21 cellular contexts compared by ENCODE assay signal in genomic region chr6:144722214-144722737, GRCh38.
A peak's percentile ranks its signal among the peaks of the same experiment; 100 is the strongest.
DNase-seq lines count a peak whose midpoint lies in the region; ATAC-seq and TF ChIP-seq lines count a peak whose summit lies in the region.
"Had no signal": no experiment of that assay in that cellular context is flagged by ENCODE, and none has a peak within 500 bp of the region (broad histone marks: within the 10 kb centered on the region; RNA-seq: fewer than 3 reads in every experiment).

No MANE protein-coding gene starts in this region.

- no peaks in the 10 kb centered on the region for H3K9me3 ChIP-seq in skeletal muscle satellite cell (replicated peaks; ENCODE audit: low read length)
- H3K9me3 ChIP-seq: pancreas had no signal

- H3K4me1 ChIP-seq in skeletal muscle satellite cell (ENCODE audit: control insufficient read depth, insufficient read depth, low read length), result peaks cover 18% of the 10 kb centered on the region

- H3K27me3 ChIP-seq in brain microvascular endothelial cell (replicated peaks) (no peaks in the 10 kb centered on the region), skeletal muscle satellite cell (ENCODE audit: control insufficient read depth, insufficient read depth, low read length) (no peaks in the 10 kb centered on the region)
- H3K27me3 ChIP-seq: dorsolateral prefrontal cortex, pancreas had no signal

- peak overlapping the region; percentile 16 for H3K4me2 ChIP-seq in skeletal muscle satellite cell (ENCODE audit: low read length)

- peaks cover 6% of the 10 kb centered on the region for H3K9me3 Mint-ChIP-seq in activated CD8-positive, alpha-beta T cell treated with anti-CD3 and anti-CD28 coated beads for 36 hours
- no peaks in the 10 kb centered on the region for H3K9me3 Mint-ChIP-seq in activated CD8-positive, alpha-beta T cell treated with anti-CD3 and anti-CD28 coated beads, Interleukin-2, amount 10 ng/mL, durations not matched to agents 7 days and 5 days (ENCODE audit: insufficient read depth)
- H3K9me3 Mint-ChIP-seq: brain had no signal

- H3K36me3 ChIP-seq in brain microvascular endothelial cell (replicated peaks), result no peaks in the 10 kb centered on the region
- H3K36me3 ChIP-seq in skeletal muscle satellite cell (ENCODE audit: insufficient read depth, low read length), result no peaks in the 10 kb centered on the region
- H3K36me3 ChIP-seq: pancreas had no signal

- H3K27ac ChIP-seq in brain microvascular endothelial cell, result no peak overlapping the region
- H3K27ac ChIP-seq: dorsolateral prefrontal cortex, epithelial cell of prostate, pancreas, RWPE1 had no signal

- H3K4me1 Mint-ChIP-seq in activated CD8-positive, alpha-beta T cell treated with anti-CD3 and anti-CD28 coated beads for 36 hours (ENCODE audit: low read depth), result peaks cover 63% of the 10 kb centered on the region
- peaks cover 52% of the 10 kb centered on the region for H3K4me1 Mint-ChIP-seq in activated CD8-positive, alpha-beta T cell treated with anti-CD3 and anti-CD28 coated beads, Interleukin-2, amount 10 ng/mL, durations not matched to agents 7 days and 5 days (ENCODE audit: low read depth)

- no peaks in the 10 kb centered on the region for H3K27me3 Mint-ChIP-seq in activated CD8-positive, alpha-beta T cell treated with anti-CD3 and anti-CD28 coated beads for 36 hours
- no peaks in the 10 kb centered on the region for H3K27me3 Mint-ChIP-seq in activated CD8-positive, alpha-beta T cell treated with anti-CD3 and anti-CD28 coated beads, Interleukin-2, amount 10 ng/mL, durations not matched to agents 7 days and 5 days (ENCODE audit: low read depth)
- H3K27me3 Mint-ChIP-seq: brain; naive thymus-derived CD4-positive, alpha-beta T cell had no signal

- no peak for TF ChIP-seq CTCF in activated CD8-positive, alpha-beta T cell treated with anti-CD3 and anti-CD28 coated beads for 36 hours (IDR thresholded peaks at IDR 0.05)
- no peak for TF ChIP-seq CTCF in brain microvascular endothelial cell (IDR thresholded peaks at IDR 0.05; ENCODE audit: low read depth, low read length, missing control alignments)

- no peak for DNase-seq in activated CD8-positive, alpha-beta T cell treated with anti-CD3 and anti-CD28 coated beads for 36 hours
- no peak for DNase-seq in activated CD8-positive, alpha-beta T cell treated with anti-CD3 and anti-CD28 coated beads, Interleukin-2, amount 10 ng/mL, durations not matched to agents 7 days and 5 days
- peak; percentile 43 for DNase-seq in NCI-H226
- peak; percentile 5 for DNase-seq in brain microvascular endothelial cell
- DNase-seq in cerebellar cortex (ENCODE audit: low spot score), result no peak
- no peak for DNase-seq in NCI-H748 (lab: John Stamatoyannopoulos, UW; ENCODE audit: unreplicated experiment)
- DNase-seq: activated CD8-positive, alpha-beta memory T cell treated with anti-CD3 and anti-CD28 coated beads, Interleukin-2, amount 50 U/mL, for 4 hours; activated naive CD4-positive, alpha-beta T cell treated with Interleukin-2 at 50 U/mL for 16 hours; dorsolateral prefrontal cortex; foreskin melanocyte; KG1; left colon; mesendoderm; naive thymus-derived CD4-positive, alpha-beta T cell; NCI-H2029; pancreas had no signal

- in situ Hi-C loops in brain microvascular endothelial cell (cut with HindIII; ENCODE audit: low pct_ligation_motif_present, low sequenced_read_pairs), result no loop called here

- intact Hi-C loops in activated CD8-positive, alpha-beta T cell treated with anti-CD3 and anti-CD28 coated beads for 36 hours (cut with micrococcal nuclease), result no loop called here

- H3K27ac Mint-ChIP-seq in activated CD8-positive, alpha-beta T cell treated with anti-CD3 and anti-CD28 coated beads for 36 hours, result peak overlapping the region; percentile 49
- H3K27ac Mint-ChIP-seq in activated CD8-positive, alpha-beta T cell treated with anti-CD3 and anti-CD28 coated beads, Interleukin-2, amount 10 ng/mL, durations not matched to agents 7 days and 5 days, result no peak overlapping the region
- H3K27ac Mint-ChIP-seq: brain had no signal

- no peak overlapping the region for H3K4me3 Mint-ChIP-seq in activated CD8-positive, alpha-beta T cell treated with anti-CD3 and anti-CD28 coated beads for 36 hours
- H3K4me3 Mint-ChIP-seq in activated CD8-positive, alpha-beta T cell treated with anti-CD3 and anti-CD28 coated beads, Interleukin-2, amount 10 ng/mL, durations not matched to agents 7 days and 5 days, result no peak overlapping the region
- H3K4me3 Mint-ChIP-seq: brain; naive thymus-derived CD4-positive, alpha-beta T cell had no signal

- ATAC-seq in activated CD8-positive, alpha-beta T cell treated with anti-CD3 and anti-CD28 coated beads for 36 hours, result peak; percentile 9
- ATAC-seq in activated CD8-positive, alpha-beta T cell treated with anti-CD3 and anti-CD28 coated beads, Interleukin-2, amount 10 ng/mL, durations not matched to agents 7 days and 5 days, result no peak
- ATAC-seq in GM21447 (IDR thresholded peaks at IDR 0.05; ENCODE audit: unreplicated experiment), result no peak
- ATAC-seq: left colon, pancreas had no signal

- POLR2A ChIA-PET in activated CD8-positive, alpha-beta T cell treated with anti-CD3 and anti-CD28 coated beads for 36 hours (lab: Charles Lee), result interaction anchor here (1.0 kb wide), 1 partner anchor 13 kb away, joined by 4 read pairs; no protein-coding TSS in a partner anchor
- POLR2A ChIA-PET in activated CD8-positive, alpha-beta T cell treated with anti-CD3 and anti-CD28 coated beads, Interleukin-2, amount 10 ng/mL, durations not matched to agents 7 days and 5 days (lab: Charles Lee), result no interaction called here

- CTCF ChIA-PET in activated CD8-positive, alpha-beta T cell treated with anti-CD3 and anti-CD28 coated beads for 36 hours (lab: Charles Lee), result interaction anchor here (1.5 kb wide), 1 partner anchor 137 kb away, joined by 5 read pairs; no protein-coding TSS in a partner anchor
- CTCF ChIA-PET in activated CD8-positive, alpha-beta T cell treated with anti-CD3 and anti-CD28 coated beads, Interleukin-2, amount 10 ng/mL, durations not matched to agents 7 days and 5 days (lab: Charles Lee), result no interaction called here

- no peak overlapping the region for H3K9ac ChIP-seq in skeletal muscle satellite cell (ENCODE audit: low read depth, low read length)

- H3K36me3 Mint-ChIP-seq in activated CD8-positive, alpha-beta T cell treated with anti-CD3 and anti-CD28 coated beads for 36 hours (ENCODE audit: low read depth), result peaks cover 20% of the 10 kb centered on the region
- H3K36me3 Mint-ChIP-seq in activated CD8-positive, alpha-beta T cell treated with anti-CD3 and anti-CD28 coated beads, Interleukin-2, amount 10 ng/mL, durations not matched to agents 7 days and 5 days (ENCODE audit: low read depth), result peaks cover 53% of the 10 kb centered on the region

- H3K4me3 ChIP-seq in brain microvascular endothelial cell (ENCODE audit: low read depth, low read length) (no peak overlapping the region), skeletal muscle satellite cell (ENCODE audit: low read length) (no peak overlapping the region)
- H3K4me3 ChIP-seq: dorsolateral prefrontal cortex, pancreas had no signal

Comparison
In these comparisons a context has a peak if more than half of its experiments do, and no peak if none do; other contexts are left out.
1. DNase-seq: peak in NCI-H226 (single experiment) and brain microvascular endothelial cell (single experiment); none in activated CD8-positive, alpha-beta T cell treated with anti-CD3 and anti-CD28 coated beads for 36 hours (single experiment), activated CD8-positive, alpha-beta T cell treated with anti-CD3 and anti-CD28 coated beads, Interleukin-2, amount 10 ng/mL, durations not matched to agents 7 days and 5 days (single experiment), cerebellar cortex (single experiment) and NCI-H748 (single experiment).